ENCODE assay signal across 8 cellular contexts in the genomic region with DNA sequence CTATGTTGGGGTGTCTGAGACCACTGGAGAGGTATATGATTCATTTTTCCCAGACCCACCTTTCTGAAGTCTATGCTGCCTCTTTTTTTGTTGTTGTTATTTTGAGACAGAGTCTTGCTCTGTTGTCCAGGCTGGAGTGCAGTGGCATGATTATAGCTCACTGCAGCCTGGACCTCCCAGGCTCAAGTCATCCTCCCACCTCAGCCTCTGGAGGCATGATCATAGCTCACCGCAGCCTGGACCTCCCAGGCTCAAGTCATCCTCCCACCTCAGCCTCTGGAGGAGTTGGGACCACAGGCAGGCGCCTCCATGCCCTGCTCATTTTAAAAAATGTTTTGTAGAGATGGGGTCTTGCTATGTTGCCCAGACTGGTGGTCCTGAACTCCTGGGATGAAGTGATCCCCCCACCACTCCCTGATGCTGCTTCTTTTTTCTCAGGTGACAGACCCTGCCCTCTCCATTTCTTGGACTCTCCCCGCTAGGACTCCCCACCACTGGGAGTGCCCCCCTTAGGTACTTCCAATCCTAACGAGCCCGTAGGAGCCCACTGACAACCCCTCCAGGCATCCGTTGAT. TPM values are rescaled to one million over a fixed set of nuclear protein-coding genes. Genes with fewer than 3 reads are reported as not detected.
A peak's percentile ranks its signal among the peaks of the same experiment; 100 is the strongest.
DNase-seq lines count a peak whose midpoint lies in the region; ATAC-seq and TF ChIP-seq lines count a peak whose summit lies in the region.
"Had no signal": no experiment of that assay in that cellular context is flagged by ENCODE, and none has a peak within 500 bp of the region (broad histone marks: within the 10 kb centered on the region; RNA-seq: fewer than 3 reads in every experiment).

No MANE protein-coding gene starts in this region.

- H3K4me1 Mint-ChIP-seq in activated T-helper 17 cell treated with anti-CD3 and anti-CD28 coated beads, Interleukin-2, amount 50 U/mL, for 72 hours: peaks cover 18% of the 10 kb centered on the region
- peaks cover 29 to 45% of the 10 kb centered on the region in 2 donors for H3K4me1 Mint-ChIP-seq in stimulated activated naive B cell treated with anti-CD40 and anti-IgM and Interleukin-4, amounts not matched to agents 10 μg/mL and 1 μg/mL and 100 μg/mL, for 72 hours

- peaks cover 7% of the 10 kb centered on the region for H3K4me1 ChIP-seq in iPS-18a (ENCODE audit: control insufficient read depth, low read depth, low read length)

- H3K36me3 ChIP-seq in iPS-18a (ENCODE audit: control insufficient read depth, low read depth, low read length): no peaks in the 10 kb centered on the region

- H3K36me3 Mint-ChIP-seq in activated T-helper 17 cell treated with anti-CD3 and anti-CD28 coated beads, Interleukin-2, amount 50 U/mL, for 72 hours (ENCODE audit: low read depth): peaks cover 48% of the 10 kb centered on the region
- peaks cover 0 to 1% of the 10 kb centered on the region in 2 donors for H3K36me3 Mint-ChIP-seq in stimulated activated naive B cell treated with anti-CD40 and anti-IgM and Interleukin-4, amounts not matched to agents 10 μg/mL and 1 μg/mL and 100 μg/mL, for 72 hours

- peak overlapping the region; percentile 28 for H3K9ac ChIP-seq in iPS-18a (ENCODE audit: low read length)

- no peak for DNase-seq in HFF-Myc (ENCODE audit: extremely low read depth, low read depth)
- DNase-seq in stimulated activated naive B cell treated with anti-CD40 and anti-IgM and Interleukin-4, amounts not matched to agents 10 μg/mL and 1 μg/mL and 100 μg/mL, for 72 hours: no peak
- DNase-seq in effector CD8-positive, alpha-beta T cell (lab: John Stamatoyannopoulos, UW): no peak
- no peak for DNase-seq in hepatic stellate cell (ENCODE audit: low spot score)

- H3K4me3 ChIP-seq in HFF-Myc (replicated peaks; ENCODE audit: low read depth, low read length) (peak overlapping the region; percentile 56), iPS-18a (ENCODE audit: low read length) (peak overlapping the region; percentile 90)

- no peak overlapping the region for H3K27ac ChIP-seq in iPS-18a (ENCODE audit: low read length)

- no peaks in the 10 kb centered on the region for H3K9me3 ChIP-seq in iPS-18a (ENCODE audit: control insufficient read depth, low read depth, low read length)
- H3K9me3 ChIP-seq: mucosa of descending colon had no signal

- no peaks in the 10 kb centered on the region for H3K27me3 ChIP-seq in iPS-18a (ENCODE audit: control insufficient read depth, insufficient read depth, low read length)

- H3K4me3 Mint-ChIP-seq in activated T-helper 17 cell treated with anti-CD3 and anti-CD28 coated beads, Interleukin-2, amount 50 U/mL, for 72 hours: peak overlapping the region; percentile 91
- H3K4me3 Mint-ChIP-seq in stimulated activated naive B cell treated with anti-CD40 and anti-IgM and Interleukin-4, amounts not matched to agents 10 μg/mL and 1 μg/mL and 100 μg/mL, for 72 hours: peak overlapping the region; percentile 89 to 93

- ATAC-seq in activated T-helper 17 cell treated with anti-CD3 and anti-CD28 coated beads, Interleukin-2, amount 50 U/mL, for 72 hours (replicated peaks): no peak
- ATAC-seq in stimulated activated naive B cell treated with anti-CD40 and anti-IgM and Interleukin-4, amounts not matched to agents 10 μg/mL and 1 μg/mL and 100 μg/mL, for 72 hours (replicated peaks): no peak
- no peak for ATAC-seq in GM19328 (IDR thresholded peaks at IDR 0.05; ENCODE audit: unreplicated experiment)

- H3K27ac Mint-ChIP-seq in activated T-helper 17 cell treated with anti-CD3 and anti-CD28 coated beads, Interleukin-2, amount 50 U/mL, for 72 hours: peak overlapping the region; percentile 68
- peak overlapping the region; percentile 96 for H3K27ac Mint-ChIP-seq in stimulated activated naive B cell treated with anti-CD40 and anti-IgM and Interleukin-4, amounts not matched to agents 10 μg/mL and 1 μg/mL and 100 μg/mL, for 72 hours

- TF ChIP-seq CTCF in HFF-Myc (IDR thresholded peaks at IDR 0.05; ENCODE audit: low read depth, low read length, missing control alignments): no peak

- no peaks in the 10 kb centered on the region for H3K9me3 Mint-ChIP-seq in activated T-helper 17 cell treated with anti-CD3 and anti-CD28 coated beads, Interleukin-2, amount 50 U/mL, for 72 hours
- H3K9me3 Mint-ChIP-seq in stimulated activated naive B cell treated with anti-CD40 and anti-IgM and Interleukin-4, amounts not matched to agents 10 μg/mL and 1 μg/mL and 100 μg/mL, for 72 hours: no peaks in the 10 kb centered on the region

- no peaks in the 10 kb centered on the region for H3K27me3 Mint-ChIP-seq in activated T-helper 17 cell treated with anti-CD3 and anti-CD28 coated beads, Interleukin-2, amount 50 U/mL, for 72 hours
- no peaks in the 10 kb centered on the region for H3K27me3 Mint-ChIP-seq in stimulated activated naive B cell treated with anti-CD40 and anti-IgM and Interleukin-4, amounts not matched to agents 10 μg/mL and 1 μg/mL and 100 μg/mL, for 72 hours

RNA-seq across cellular contexts. Expression of a gene that starts 45.3 kb away (rescaled TPM):
- total RNA-seq in activated T-helper 17 cell treated with anti-CD3 and anti-CD28 coated beads, Interleukin-2, amount 50 U/mL, for 72 hours: 10 to 100 TPM; 47.8 to 58.6 TPM
